ENCODE assay signal across 9 cellular contexts in the genomic region with DNA sequence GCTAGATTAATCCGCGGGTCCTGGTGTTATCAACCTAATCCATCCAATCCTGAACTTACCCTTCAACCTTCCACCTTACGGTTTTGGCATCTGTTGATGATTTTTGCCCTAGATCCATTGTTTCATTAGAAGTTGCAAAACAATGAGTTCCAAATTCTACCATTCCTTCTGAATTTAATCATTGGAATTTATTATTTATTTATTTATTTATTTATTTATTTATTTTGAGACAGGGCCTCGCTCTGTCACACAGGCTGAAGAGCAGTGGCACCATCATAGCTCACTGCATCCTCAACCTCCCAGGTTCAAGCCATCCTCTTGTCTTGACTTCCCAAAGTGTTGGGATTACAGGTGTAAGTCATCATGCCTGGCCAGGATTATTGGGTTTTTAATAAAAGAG. TPM values are rescaled to one million over a fixed set of nuclear protein-coding genes. Genes with fewer than 3 reads are reported as not detected.
"Had no signal": no experiment of that assay in that cellular context is flagged by ENCODE, and none has a peak within 500 bp of the region (broad histone marks: within the 10 kb centered on the region; RNA-seq: fewer than 3 reads in every experiment).

No MANE protein-coding gene starts in this region.

- ATAC-seq: HCT116, K562 had no signal

- H3K36me3 ChIP-seq: HAP-1 had no signal

- H3K9me3 ChIP-seq: HAP-1 had no signal

- H3K27ac ChIP-seq: GM23248, HL-60 had no signal

- DNase-seq: GM23248, GOT3, H7, IMR-90, KG1 had no signal

- H3K4me3 ChIP-seq: GM23248, HAP-1, K562 had no signal

- FAIRE-seq: K562 had no signal

- H3K4me1 ChIP-seq: HAP-1 had no signal

RNA-seq across cellular contexts. Expression of a gene that starts 21.8 kb away (rescaled TPM):
- polyA plus RNA-seq: GM23248, IMR-90, K562 had no signal

RNA-seq across cellular contexts. Expression of a gene that starts 40.7 kb away (rescaled TPM):
- polyA plus RNA-seq: IMR-90, K562 had no signal

RNA-seq across cellular contexts. Expression of a gene that starts 59.5 kb away (rescaled TPM):
- polyA plus RNA-seq: GM23248, IMR-90, K562 had no signal
